ENCODE assay signal across 20 cellular contexts in the genomic region with DNA sequence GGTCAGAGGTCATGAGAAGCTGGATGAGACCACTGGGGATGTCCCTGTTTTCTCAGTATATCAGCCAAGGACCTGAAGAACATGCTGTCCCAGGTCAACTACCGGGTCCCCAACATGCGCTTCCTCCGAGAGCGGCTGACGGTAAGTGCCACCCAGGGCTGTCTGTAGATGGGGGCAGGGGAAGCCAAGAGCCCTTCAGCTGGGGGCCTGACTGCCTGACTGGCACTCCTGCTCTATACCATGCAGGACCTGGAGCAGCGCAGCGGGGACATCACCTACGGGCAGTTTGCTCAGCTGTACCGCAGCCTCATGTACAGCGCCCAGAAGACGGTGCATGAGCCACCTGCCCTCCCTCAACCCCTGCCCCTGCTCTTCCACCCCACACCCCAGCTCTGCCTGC. TPM values are rescaled to one million over a fixed set of nuclear protein-coding genes. Genes with fewer than 3 reads are reported as not detected.
DNase-seq lines count a peak whose midpoint lies in the region; ATAC-seq and TF ChIP-seq lines count a peak whose summit lies in the region.
"Had no signal": no experiment of that assay in that cellular context is flagged by ENCODE, and none has a peak within 500 bp of the region (broad histone marks: within the 10 kb centered on the region; RNA-seq: fewer than 3 reads in every experiment).

No MANE protein-coding gene starts in this region.

- no peak for TF ChIP-seq POLR2A in esophagus squamous epithelium (IDR thresholded peaks at IDR 0.05)

- WGBS in esophagus squamous epithelium, 2 donors: 95 to 100% methylated on average over 4 to 8 of the region's 11 CpGs

- POLR2A ChIA-PET in activated CD4-positive, alpha-beta T cell treated with anti-CD3 and anti-CD28 coated beads, Interleukin-2, amount 10 ng/mL, durations not matched to agents 7 days and 5 days (lab: Charles Lee): no interaction called here
- POLR2A ChIA-PET in CD4-positive, alpha-beta T cell (lab: Charles Lee): no interaction called here
- POLR2A ChIA-PET in activated naive CD8-positive, alpha-beta T cell treated with anti-CD3 and anti-CD28 coated beads, Interleukin-2, amount 10 ng/mL, durations not matched to agents 7 days and 5 days (lab: Charles Lee): interaction anchor here (0.7 to 15.7 kb wide), 3 partner anchors 8 to 20 kb away, joined by 4 to 505 read pairs (median 8); a partner anchor contains a TSS

- peak overlapping the region; percentile 78 for H3K27ac ChIP-seq in CD4-positive, alpha-beta T cell (ENCODE audit: low read depth, low read length)
- H3K27ac ChIP-seq in lower lobe of right lung (peak overlapping the region; percentile 31), esophagus squamous epithelium (peak overlapping the region in 2 of 4 donors; percentile 25 to 34)
- H3K27ac ChIP-seq: KMS-11 had no signal

- intact Hi-C loops in CD4-positive, alpha-beta T cell (cut with DNase I, micrococcal nuclease): no loop called here
- intact Hi-C loops in lower lobe of right lung (cut with DNase I) (no loop called here), esophagus squamous epithelium (cut with DNase I) (no loop called here)

- H3K4me1 ChIP-seq in lower lobe of right lung: peaks cover 27% of the 10 kb centered on the region
- peaks cover 0 to 47% (median 10%) of the 10 kb centered on the region in 3 donors for H3K4me1 ChIP-seq in esophagus squamous epithelium
- H3K4me1 ChIP-seq: BE2C had no signal

- H3K36me3 Mint-ChIP-seq in activated CD4-positive, alpha-beta T cell treated with anti-CD3 and anti-CD28 coated beads, Interleukin-2, amount 10 ng/mL, durations not matched to agents 7 days and 5 days (ENCODE audit: low read depth): peaks cover 93% of the 10 kb centered on the region
- H3K36me3 Mint-ChIP-seq in CD4-positive, alpha-beta T cell (ENCODE audit: low read depth): peaks cover 80% of the 10 kb centered on the region
- H3K36me3 Mint-ChIP-seq in activated naive CD8-positive, alpha-beta T cell treated with anti-CD3 and anti-CD28 coated beads, Interleukin-2, amount 10 ng/mL, durations not matched to agents 7 days and 5 days: peaks cover 69% of the 10 kb centered on the region

- no peaks in the 10 kb centered on the region for H3K9me3 ChIP-seq in CD4-positive, alpha-beta T cell (ENCODE audit: control insufficient read depth, low read length)
- no peaks in the 10 kb centered on the region for H3K9me3 ChIP-seq in lower lobe of right lung
- H3K9me3 ChIP-seq in esophagus squamous epithelium: no peaks in the 10 kb centered on the region
- H3K9me3 ChIP-seq: BE2C, tibial nerve had no signal

- no peak for ATAC-seq in CD4-positive, alpha-beta T cell (ENCODE audit: poor library complexity)
- no peak for ATAC-seq in activated naive CD8-positive, alpha-beta T cell treated with anti-CD3 and anti-CD28 coated beads, Interleukin-2, amount 10 ng/mL, durations not matched to agents 7 days and 5 days (ENCODE audit: low read depth)
- ATAC-seq in lower lobe of right lung (no peak), GM21515 (IDR thresholded peaks at IDR 0.05; ENCODE audit: unreplicated experiment) (no peak)
- ATAC-seq: esophagus mucosa; stimulated activated naive B cell treated with anti-CD40 and anti-IgM and Interleukin-4, amounts not matched to agents 10 μg/mL and 1 μg/mL and 100 μg/mL, for 72 hours had no signal

- H3K4me3 ChIP-seq in lower lobe of right lung (no peak overlapping the region), esophagus squamous epithelium (no peak overlapping the region)
- H3K4me3 ChIP-seq: tibial nerve had no signal

- no peaks in the 10 kb centered on the region for H3K9me3 Mint-ChIP-seq in activated CD4-positive, alpha-beta T cell treated with anti-CD3 and anti-CD28 coated beads, Interleukin-2, amount 10 ng/mL, durations not matched to agents 7 days and 5 days
- H3K9me3 Mint-ChIP-seq in CD4-positive, alpha-beta T cell: no peaks in the 10 kb centered on the region
- no peaks in the 10 kb centered on the region for H3K9me3 Mint-ChIP-seq in activated naive CD8-positive, alpha-beta T cell treated with anti-CD3 and anti-CD28 coated beads, Interleukin-2, amount 10 ng/mL, durations not matched to agents 7 days and 5 days
- H3K9me3 Mint-ChIP-seq: activated B cell treated with CpG ODN at 0.5 μM for 24 hours; stimulated activated naive B cell treated with anti-CD40 and anti-IgM and Interleukin-4, amounts not matched to agents 10 μg/mL and 1 μg/mL and 100 μg/mL, for 72 hours had no signal

- CTCF ChIA-PET in activated CD4-positive, alpha-beta T cell treated with anti-CD3 and anti-CD28 coated beads, Interleukin-2, amount 10 ng/mL, durations not matched to agents 7 days and 5 days (lab: Charles Lee): interaction anchor here (1.0 to 14.7 kb wide), 3 partner anchors 11 to 20 kb away, joined by 3 to 139 read pairs (median 7); a partner anchor contains a TSS
- CTCF ChIA-PET in CD4-positive, alpha-beta T cell (lab: Charles Lee): interaction anchor here (2.3 kb wide), 1 partner anchor 27 kb away, joined by 8 read pairs; no protein-coding TSS in a partner anchor

- H3K4me1 Mint-ChIP-seq in activated CD4-positive, alpha-beta T cell treated with anti-CD3 and anti-CD28 coated beads, Interleukin-2, amount 10 ng/mL, durations not matched to agents 7 days and 5 days: peaks cover 85% of the 10 kb centered on the region
- peaks cover 77% of the 10 kb centered on the region for H3K4me1 Mint-ChIP-seq in CD4-positive, alpha-beta T cell (ENCODE audit: low read depth)
- peaks cover 73% of the 10 kb centered on the region for H3K4me1 Mint-ChIP-seq in activated naive CD8-positive, alpha-beta T cell treated with anti-CD3 and anti-CD28 coated beads, Interleukin-2, amount 10 ng/mL, durations not matched to agents 7 days and 5 days

- H3K27ac Mint-ChIP-seq in activated CD4-positive, alpha-beta T cell treated with anti-CD3 and anti-CD28 coated beads, Interleukin-2, amount 10 ng/mL, durations not matched to agents 7 days and 5 days: peak overlapping the region; percentile 74
- H3K27ac Mint-ChIP-seq in CD4-positive, alpha-beta T cell: peak overlapping the region; percentile 96
- peak overlapping the region; percentile 78 for H3K27ac Mint-ChIP-seq in activated naive CD8-positive, alpha-beta T cell treated with anti-CD3 and anti-CD28 coated beads, Interleukin-2, amount 10 ng/mL, durations not matched to agents 7 days and 5 days
- H3K27ac Mint-ChIP-seq: activated B cell treated with CpG ODN at 0.5 μM for 24 hours; stimulated activated naive B cell treated with anti-CD40 and anti-IgM and Interleukin-4, amounts not matched to agents 10 μg/mL and 1 μg/mL and 100 μg/mL, for 72 hours had no signal

- no peak overlapping the region for H3K4me3 Mint-ChIP-seq in activated CD4-positive, alpha-beta T cell treated with anti-CD3 and anti-CD28 coated beads, Interleukin-2, amount 10 ng/mL, durations not matched to agents 7 days and 5 days
- H3K4me3 Mint-ChIP-seq in CD4-positive, alpha-beta T cell: no peak overlapping the region
- H3K4me3 Mint-ChIP-seq in activated naive CD8-positive, alpha-beta T cell treated with anti-CD3 and anti-CD28 coated beads, Interleukin-2, amount 10 ng/mL, durations not matched to agents 7 days and 5 days: peak overlapping the region; percentile 62
- H3K4me3 Mint-ChIP-seq: activated B cell treated with CpG ODN at 0.5 μM for 24 hours; stimulated activated naive B cell treated with anti-CD40 and anti-IgM and Interleukin-4, amounts not matched to agents 10 μg/mL and 1 μg/mL and 100 μg/mL, for 72 hours had no signal

- no peak for DNase-seq in activated CD4-positive, alpha-beta T cell treated with anti-CD3 and anti-CD28 coated beads, Interleukin-2, amount 10 ng/mL, durations not matched to agents 7 days and 5 days
- no peak for DNase-seq in activated CD4-positive, alpha-beta T cell treated with anti-CD3 and anti-CD28 coated beads, Interleukin-2, amount 50 U/mL, for 48 hours
- DNase-seq in CD4-positive, alpha-beta T cell: no peak
- no peak for DNase-seq in activated naive CD8-positive, alpha-beta T cell treated with anti-CD3 and anti-CD28 coated beads, Interleukin-2, amount 10 ng/mL, durations not matched to agents 7 days and 5 days
- DNase-seq in lower lobe of right lung (no peak), germinal center (ENCODE audit: low spot score) (no peak), esophagus squamous epithelium (lab: John Stamatoyannopoulos, UW) (no peak)
- DNase-seq: activated B cell treated with CpG ODN at 0.5 μM for 24 hours; activated effector memory CD4-positive, alpha-beta T cell treated with Interleukin-2 at 50 U/mL for 16 hours; BE2C; effector CD4-positive, alpha-beta T cell; NCI-H187; NCI-H526 treated with DMSO at 0.1 percent for 48 hours; RPMI8226; small intestine; stimulated activated naive B cell treated with anti-CD40 and anti-IgM and Interleukin-4, amounts not matched to agents 10 μg/mL and 1 μg/mL and 100 μg/mL, for 72 hours had no signal

- H3K27me3 ChIP-seq in CD4-positive, alpha-beta T cell (ENCODE audit: control insufficient read depth, insufficient read depth, low read length): no peaks in the 10 kb centered on the region
- no peaks in the 10 kb centered on the region for H3K27me3 ChIP-seq in lower lobe of right lung (ENCODE audit: low read depth)
- no peaks in the 10 kb centered on the region for H3K27me3 ChIP-seq in esophagus squamous epithelium
- H3K27me3 ChIP-seq: BE2C, tibial nerve had no signal

- no peaks in the 10 kb centered on the region for H3K27me3 Mint-ChIP-seq in activated CD4-positive, alpha-beta T cell treated with anti-CD3 and anti-CD28 coated beads, Interleukin-2, amount 10 ng/mL, durations not matched to agents 7 days and 5 days
- H3K27me3 Mint-ChIP-seq in CD4-positive, alpha-beta T cell: no peaks in the 10 kb centered on the region
- H3K27me3 Mint-ChIP-seq in activated naive CD8-positive, alpha-beta T cell treated with anti-CD3 and anti-CD28 coated beads, Interleukin-2, amount 10 ng/mL, durations not matched to agents 7 days and 5 days: no peaks in the 10 kb centered on the region
- H3K27me3 Mint-ChIP-seq: activated B cell treated with CpG ODN at 0.5 μM for 24 hours had no signal

- TF ChIP-seq CTCF in CD4-positive, alpha-beta T cell (IDR thresholded peaks at IDR 0.05): no peak
- no peak for TF ChIP-seq CTCF in lower lobe of right lung (IDR thresholded peaks at IDR 0.05)
- no peak for TF ChIP-seq CTCF in esophagus squamous epithelium (IDR thresholded peaks at IDR 0.05)

- H3K36me3 ChIP-seq in lower lobe of right lung (peaks cover 62% of the 10 kb centered on the region), esophagus squamous epithelium (peaks cover 42 to 78% (median 44%) of the 10 kb centered on the region in 3 donors)

RNA-seq across cellular contexts. Expression of a gene that starts 25.1 kb away (rescaled TPM):
- total RNA-seq in activated CD4-positive, alpha-beta T cell treated with anti-CD3 and anti-CD28 coated beads, Interleukin-2, amount 10 ng/mL, durations not matched to agents 7 days and 5 days: 100 to 1,000 TPM; 395 to 443 TPM
- total RNA-seq in CD4-positive, alpha-beta T cell: 100 to 1,000 TPM; 387 to 404 TPM
- 100 to 1,000 TPM; 419 to 425 TPM for total RNA-seq in activated naive CD8-positive, alpha-beta T cell treated with anti-CD3 and anti-CD28 coated beads, Interleukin-2, amount 10 ng/mL, durations not matched to agents 7 days and 5 days
- 94.0 TPM for total RNA-seq in lower lobe of right lung
- 10 to 100 TPM; 30.4 to 84.7 (median 47.8) TPM for total RNA-seq in esophagus squamous epithelium
